Comparison of ENCODE assay signal across 9 cellular contexts in the genomic region with DNA sequence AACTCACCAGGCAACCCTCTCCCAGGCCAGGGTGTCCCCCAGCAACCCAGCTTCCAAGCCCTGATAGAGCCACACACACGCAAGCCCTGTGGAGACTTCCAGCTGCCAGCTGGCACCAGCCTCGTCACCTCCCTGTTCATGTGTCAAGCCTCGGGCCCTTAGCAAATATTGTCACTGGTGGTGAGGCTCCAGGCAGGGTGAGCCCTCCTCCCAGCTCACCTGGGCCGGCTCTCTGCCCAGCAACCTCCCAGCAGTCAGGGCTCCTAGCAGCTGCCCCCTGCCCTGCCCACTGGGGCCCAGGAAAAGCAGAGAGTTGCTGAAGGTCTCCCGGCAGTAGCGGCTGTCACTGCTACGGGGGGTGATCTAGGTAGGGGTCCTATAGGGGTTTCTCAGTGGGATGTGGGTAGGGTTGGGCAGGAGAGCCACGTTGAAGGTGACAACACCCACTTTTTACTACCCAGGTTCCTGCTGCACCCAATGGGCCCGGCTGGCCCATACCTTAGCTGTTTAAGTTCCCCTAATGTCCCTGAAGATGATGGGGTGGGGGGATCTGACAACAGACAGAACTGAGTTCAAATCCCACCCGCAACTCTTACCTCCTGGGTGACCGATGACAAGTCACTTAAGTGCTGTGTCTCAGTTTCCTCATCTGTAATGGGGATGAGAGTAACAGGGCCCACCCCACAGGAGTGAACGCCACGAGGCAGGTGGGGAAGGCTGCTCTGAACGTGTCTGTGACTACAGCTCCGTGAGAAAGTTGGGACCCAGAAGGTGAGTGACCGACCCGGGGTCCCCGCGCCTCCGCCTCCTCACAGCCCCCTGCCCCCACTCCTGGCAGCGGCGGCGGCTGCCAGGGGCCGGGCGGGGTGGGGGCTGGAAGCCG. TPM values are rescaled to one million over a fixed set of nuclear protein-coding genes. Genes with fewer than 3 reads are reported as not detected.
DNase-seq lines count a peak whose midpoint lies in the region; ATAC-seq, FAIRE-seq and TF ChIP-seq lines count a peak whose summit lies in the region.
"Had no signal": no experiment of that assay in that cellular context is flagged by ENCODE, and none has a peak within 500 bp of the region (broad histone marks: within the 10 kb centered on the region; RNA-seq: fewer than 3 reads in every experiment).

No MANE protein-coding gene starts in this region.

- peak; percentile 57 for TF ChIP-seq POLR2A in prostate gland (IDR thresholded peaks at IDR 0.05)
- TF ChIP-seq POLR2A in GM12892 (IDR thresholded peaks at IDR 0.05; ENCODE audit: low read depth, low read length) = no peak

- no peaks in the 10 kb centered on the region for H3K36me3 ChIP-seq in GM23338 (ENCODE audit: insufficient read depth)
- no peaks in the 10 kb centered on the region for H3K36me3 ChIP-seq in NT2/D1 (ENCODE audit: insufficient read depth, insufficient read length, low read length)
- no peaks in the 10 kb centered on the region for H3K36me3 ChIP-seq in prostate gland

- TF ChIP-seq CTCF in GM23338 (conservative IDR thresholded peaks at IDR 0.05; ENCODE audit: low read depth in 2 of 2) (no peak), prostate gland (IDR thresholded peaks at IDR 0.05) (no peak)

- no peak overlapping the region for H3K27ac ChIP-seq in GM23338 (ENCODE audit: low read depth)
- peak overlapping the region; percentile 78 to 88 for H3K27ac ChIP-seq in prostate gland

- peak overlapping the region; percentile 27 for H3K9ac ChIP-seq in NT2/D1 (ENCODE audit: insufficient read length, low read depth)

- H4K20me1 ChIP-seq in GM23338 (replicated peaks; ENCODE audit: insufficient read depth) = no peaks in the 10 kb centered on the region

- DNase-seq in GM23338 (ENCODE audit: low spot score) (no peak), NT2/D1 (ENCODE audit: low read depth, low spot score) (no peak), germinal center (ENCODE audit: low spot score) (peak; percentile 22), prostate gland (ENCODE audit: low spot score) (peak; percentile 86), GM12892 (ENCODE audit: insufficient read length) (no peak), urothelium cell line (ENCODE audit: low spot score) (no peak)

- peaks cover 21% of the 10 kb centered on the region for H3K4me1 Mint-ChIP-seq in GM23338

- H3K9me3 ChIP-seq in NT2/D1 (ENCODE audit: insufficient read depth, low read length) (no peaks in the 10 kb centered on the region), prostate gland (no peaks in the 10 kb centered on the region)

- H3K4me2 ChIP-seq in GM23338 = peak overlapping the region; percentile 78

- FAIRE-seq in GM12892 (lab: Jason Lieb, UNC) (no peak), urothelium cell line (lab: Jason Lieb, UNC) (no peak)

- H3F3A ChIP-seq in GM23338 (replicated peaks; ENCODE audit: low read depth) = no peaks in the 10 kb centered on the region

- WGBS in prostate gland = 24% methylated on average over 22 of the region's 26 CpGs

- peaks cover 24% of the 10 kb centered on the region for H3K27me3 ChIP-seq in GM23338 (ENCODE audit: insufficient read depth)
- H3K27me3 ChIP-seq in NT2/D1 (ENCODE audit: insufficient read depth, insufficient read length) = peaks cover 20% of the 10 kb centered on the region
- no peaks in the 10 kb centered on the region for H3K27me3 ChIP-seq in prostate gland (replicated peaks; ENCODE audit: insufficient read depth)

- no peaks in the 10 kb centered on the region for H3K9me2 ChIP-seq in GM23338 (ENCODE audit: insufficient read depth)

- H3K4me3 ChIP-seq in GM23338 (peak overlapping the region; percentile 57), NT2/D1 (ENCODE audit: insufficient read length, low read depth) (peak overlapping the region; percentile 32), prostate gland (peak overlapping the region; percentile 39 to 58)

- H3K9me3 Mint-ChIP-seq in GM23338 = no peaks in the 10 kb centered on the region
- H3K9me3 Mint-ChIP-seq: activated naive CD4-positive, alpha-beta T cell treated with anti-CD3 and anti-CD28 coated beads, Interleukin-2, amount 50 U/mL, for 72 hours had no signal

- ATAC-seq in GM23338 = peak; percentile 12; the same call in 2 of the 3 replicates
- ATAC-seq in GM19397 (IDR thresholded peaks at IDR 0.05; ENCODE audit: unreplicated experiment) = no peak
- ATAC-seq in HG03196 (IDR thresholded peaks at IDR 0.05; ENCODE audit: unreplicated experiment) = no peak

- H2AFZ ChIP-seq in GM23338 = peak overlapping the region; percentile 89; the same call in 1 of the 2 replicates

- peaks cover 15% of the 10 kb centered on the region for H3K27me3 Mint-ChIP-seq in GM23338 (ENCODE audit: insufficient read depth, low read depth, poor library complexity)

- no peaks in the 10 kb centered on the region for H3K36me3 Mint-ChIP-seq in GM23338 (ENCODE audit: low read depth)

- no peak overlapping the region for H3K27ac Mint-ChIP-seq in GM23338
- H3K27ac Mint-ChIP-seq: activated naive CD4-positive, alpha-beta T cell treated with anti-CD3 and anti-CD28 coated beads, Interleukin-2, amount 50 U/mL, for 72 hours had no signal

- H3K4me1 ChIP-seq in GM23338 (ENCODE audit: insufficient read depth) (peaks cover 24% of the 10 kb centered on the region; the same call in 1 of the 2 replicates), NT2/D1 (ENCODE audit: insufficient read depth, insufficient read length) (peaks cover 5% of the 10 kb centered on the region), prostate gland (replicated peaks) (no peaks in the 10 kb centered on the region)

- no peaks in the 10 kb centered on the region for H3K79me2 ChIP-seq in GM23338 (replicated peaks; ENCODE audit: insufficient read depth)

- H3K4me3 Mint-ChIP-seq in GM23338 = peak overlapping the region; percentile 72

- intact Hi-C loops in prostate gland (cut with DNase I) = loop anchor here (10.0 kb wide), 1 partner anchor 205 kb away; no protein-coding TSS in a partner anchor

TF ChIP-seq in GM23338, 12 proteins besides CTCF, POLR2A, EP300 and RAD21:
- TF ChIP-seq STAT1 (IDR thresholded peaks at IDR 0.05; ENCODE audit: unreplicated experiment) (no peak), JUNB (IDR thresholded peaks at IDR 0.05; ENCODE audit: unreplicated experiment) (no peak), POLR2AphosphoS5 (IDR thresholded peaks at IDR 0.05; ENCODE audit: low read depth) (no peak), EZH2phosphoT487 (IDR thresholded peaks at IDR 0.05; ENCODE audit: unreplicated experiment) (no peak), NANOG (IDR thresholded peaks at IDR 0.05; ENCODE audit: borderline replicate concordance) (no peak), ZNF331 (CRISPR knock-in tag; IDR thresholded peaks at IDR 0.05; ENCODE audit: low read depth) (no peak), CREB1 (CRISPR knock-in tag; IDR thresholded peaks at IDR 0.05; ENCODE audit: low read depth) (no peak), EZH2 (IDR thresholded peaks at IDR 0.05; ENCODE audit: low read depth, unreplicated experiment) (no peak)
- TF ChIP-seq, protein P1, sequence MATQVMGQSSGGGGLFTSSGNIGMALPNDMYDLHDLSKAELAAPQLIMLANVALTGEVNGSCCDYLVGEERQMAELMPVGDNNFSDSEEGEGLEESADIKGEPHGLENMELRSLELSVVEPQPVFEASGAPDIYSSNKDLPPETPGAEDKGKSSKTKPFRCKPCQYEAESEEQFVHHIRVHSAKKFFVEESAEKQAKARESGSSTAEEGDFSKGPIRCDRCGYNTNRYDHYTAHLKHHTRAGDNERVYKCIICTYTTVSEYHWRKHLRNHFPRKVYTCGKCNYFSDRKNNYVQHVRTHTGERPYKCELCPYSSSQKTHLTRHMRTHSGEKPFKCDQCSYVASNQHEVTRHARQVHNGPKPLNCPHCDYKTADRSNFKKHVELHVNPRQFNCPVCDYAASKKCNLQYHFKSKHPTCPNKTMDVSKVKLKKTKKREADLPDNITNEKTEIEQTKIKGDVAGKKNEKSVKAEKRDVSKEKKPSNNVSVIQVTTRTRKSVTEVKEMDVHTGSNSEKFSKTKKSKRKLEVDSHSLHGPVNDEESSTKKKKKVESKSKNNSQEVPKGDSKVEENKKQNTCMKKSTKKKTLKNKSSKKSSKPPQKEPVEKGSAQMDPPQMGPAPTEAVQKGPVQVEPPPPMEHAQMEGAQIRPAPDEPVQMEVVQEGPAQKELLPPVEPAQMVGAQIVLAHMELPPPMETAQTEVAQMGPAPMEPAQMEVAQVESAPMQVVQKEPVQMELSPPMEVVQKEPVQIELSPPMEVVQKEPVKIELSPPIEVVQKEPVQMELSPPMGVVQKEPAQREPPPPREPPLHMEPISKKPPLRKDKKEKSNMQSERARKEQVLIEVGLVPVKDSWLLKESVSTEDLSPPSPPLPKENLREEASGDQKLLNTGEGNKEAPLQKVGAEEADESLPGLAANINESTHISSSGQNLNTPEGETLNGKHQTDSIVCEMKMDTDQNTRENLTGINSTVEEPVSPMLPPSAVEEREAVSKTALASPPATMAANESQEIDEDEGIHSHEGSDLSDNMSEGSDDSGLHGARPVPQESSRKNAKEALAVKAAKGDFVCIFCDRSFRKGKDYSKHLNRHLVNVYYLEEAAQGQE (IDR thresholded peaks at IDR 0.05; ENCODE audit: unreplicated experiment) = no peak
TF ChIP-seq in GM23338: peak in this region for 0.

RNA-seq across cellular contexts. Expression of a gene that starts 0.7 kb away (rescaled TPM):
- 5.4 and 7.1 TPM in 2 replicates for total RNA-seq in GM23338 (2014; rRNA removed; shearing (Covaris generic))
- polyA plus RNA-seq in GM23338 (2016; fragmentation: Nextera tagmentation; extraction: Ambion mirVana) = 2.0 and 2.3 TPM in 2 replicates
- 10 to 100 TPM; 65.0 to 78.4 TPM for total RNA-seq in prostate gland
- polyA plus RNA-seq in GM12892 (2012; ENCODE audit: missing spikeins) = 2.0 TPM

Comparison
In these comparisons a context has a peak if more than half of its experiments do, and no peak if none do; other contexts are left out.
1. DNase-seq: peak in germinal center (single experiment) and prostate gland (single experiment); none in GM23338 (single experiment), NT2/D1 (single experiment), GM12892 (single experiment) and urothelium cell line (single experiment).
2. Peak in every context shown above with its lines, with median percentiles within 50 percentile points of each other: H3K4me3 ChIP-seq.